In genomic region chr7:54996391-54996790, GRCh38 we compare ENCODE assay signal across 19 cellular contexts. TPM values are rescaled to one million over a fixed set of nuclear protein-coding genes. Genes with fewer than 3 reads are reported as not detected.
DNase-seq lines count a peak whose midpoint lies in the region; ATAC-seq and TF ChIP-seq lines count a peak whose summit lies in the region.
"Had no signal": no experiment of that assay in that cellular context is flagged by ENCODE, and none has a peak within 500 bp of the region (broad histone marks: within the 10 kb centered on the region; RNA-seq: fewer than 3 reads in every experiment).

No MANE protein-coding gene starts in this region.

- H3K27ac Mint-ChIP-seq in T-helper 1 cell treated with Interleukin-12 subunit alpha and Interleukin-12 subunit beta and Interleukin-4 antibody, amounts not matched to agents 30 μg/mL and 1 μg/mL, for 36 hours, result no peak overlapping the region
- no peak overlapping the region for H3K27ac Mint-ChIP-seq in immature natural killer cell
- H3K27ac Mint-ChIP-seq: naive B cell had no signal

- no peaks in the 10 kb centered on the region for H3K36me3 Mint-ChIP-seq in T-helper 1 cell treated with Interleukin-12 subunit alpha and Interleukin-12 subunit beta and Interleukin-4 antibody, amounts not matched to agents 30 μg/mL and 1 μg/mL, for 36 hours (ENCODE audit: low read depth)
- H3K36me3 Mint-ChIP-seq in immature natural killer cell, result no peaks in the 10 kb centered on the region
- H3K36me3 Mint-ChIP-seq: naive B cell had no signal

- peak overlapping the region; percentile 12 for H3K4me3 Mint-ChIP-seq in T-helper 1 cell treated with Interleukin-12 subunit alpha and Interleukin-12 subunit beta and Interleukin-4 antibody, amounts not matched to agents 30 μg/mL and 1 μg/mL, for 36 hours
- H3K4me3 Mint-ChIP-seq in immature natural killer cell, result no peak overlapping the region

- H3K4me1 Mint-ChIP-seq in T-helper 1 cell treated with Interleukin-12 subunit alpha and Interleukin-12 subunit beta and Interleukin-4 antibody, amounts not matched to agents 30 μg/mL and 1 μg/mL, for 36 hours (ENCODE audit: low read depth), result peaks cover 30% of the 10 kb centered on the region
- no peaks in the 10 kb centered on the region for H3K4me1 Mint-ChIP-seq in immature natural killer cell
- H3K4me1 Mint-ChIP-seq: naive B cell had no signal

- ATAC-seq in GM21526 (IDR thresholded peaks at IDR 0.05; ENCODE audit: low FRiP score, unreplicated experiment) (peak; percentile 13), GM18511 (IDR thresholded peaks at IDR 0.05; ENCODE audit: unreplicated experiment) (no peak)

- H3K9me3 Mint-ChIP-seq in T-helper 1 cell treated with Interleukin-12 subunit alpha and Interleukin-12 subunit beta and Interleukin-4 antibody, amounts not matched to agents 30 μg/mL and 1 μg/mL, for 36 hours, result no peaks in the 10 kb centered on the region
- peaks cover 0 to 8% (median 1%) of the 10 kb centered on the region in 6 donors for H3K9me3 Mint-ChIP-seq in immature natural killer cell
- H3K9me3 Mint-ChIP-seq: stimulated activated naive CD8-positive, alpha-beta T cell treated with anti-CD3 and anti-CD28 coated beads, Interleukin-15, amount 100 ng/mL, for 72 hours had no signal

- DNase-seq in T-helper 1 cell (no peak), SW480 (ENCODE audit: low spot score) (peak; percentile 14), fibroblast of the aortic adventitia (ENCODE audit: low read depth) (peak; percentile 1), immature natural killer cell (no peak)
- DNase-seq in activated CD8-positive, alpha-beta memory T cell treated with anti-CD3 and anti-CD28 coated beads, Interleukin-2, amount 50 U/mL, for 48 hours, result no peak
- DNase-seq: adrenal gland; AML-193; DMS79 treated with DMSO at 0.1 percent for 48 hours; glutamatergic neuron; naive B cell; NCI-H1105 treated with DMSO at 0.1 percent for 48 hours; NCI-H2081; NK-92 treated with Interleukin-12 subunit alpha and Interleukin-12 subunit beta, amount 100 ng/mL, for 24 hours; transverse colon had no signal

- H3K27me3 Mint-ChIP-seq in T-helper 1 cell treated with Interleukin-12 subunit alpha and Interleukin-12 subunit beta and Interleukin-4 antibody, amounts not matched to agents 30 μg/mL and 1 μg/mL, for 36 hours (ENCODE audit: low read depth), result peaks cover 10% of the 10 kb centered on the region
- peaks cover 0 to 3% (median 0%) of the 10 kb centered on the region in 3 donors for H3K27me3 Mint-ChIP-seq in immature natural killer cell (ENCODE audit: low read depth in 3 of 3)

- no peak for TF ChIP-seq CTCF in fibroblast of the aortic adventitia (IDR thresholded peaks at IDR 0.05; ENCODE audit: insufficient read depth, low read length)

- no peak overlapping the region for H3K4me3 ChIP-seq in fibroblast of the aortic adventitia (ENCODE audit: low read depth, low read length)
- H3K4me3 ChIP-seq: adrenal gland, transverse colon had no signal

RNA-seq across cellular contexts. Expression of gene EGFR, which starts 22.4 kb away (rescaled TPM):
- 48.3 and 147 TPM in 2 replicates for total RNA-seq in fibroblast of the aortic adventitia (ENCODE audit: low replicate concordance)
- polyA plus RNA-seq in immature natural killer cell, result not detected
- total RNA-seq: activated CD8-positive, alpha-beta memory T cell treated with anti-CD3 and anti-CD28 coated beads for 36 hours had no signal

Comparison
In these comparisons a context has a peak if more than half of its experiments do, and no peak if none do; other contexts are left out.
1. DNase-seq: peak in SW480 (single experiment) and fibroblast of the aortic adventitia (single experiment); none in T-helper 1 cell (0 of 5), activated CD8-positive, alpha-beta memory T cell treated with anti-CD3 and anti-CD28 coated beads, Interleukin-2, amount 50 U/mL, for 48 hours (single experiment) and immature natural killer cell (0 of 3).